22 cellular contexts compared by ENCODE assay signal in the genomic region with DNA sequence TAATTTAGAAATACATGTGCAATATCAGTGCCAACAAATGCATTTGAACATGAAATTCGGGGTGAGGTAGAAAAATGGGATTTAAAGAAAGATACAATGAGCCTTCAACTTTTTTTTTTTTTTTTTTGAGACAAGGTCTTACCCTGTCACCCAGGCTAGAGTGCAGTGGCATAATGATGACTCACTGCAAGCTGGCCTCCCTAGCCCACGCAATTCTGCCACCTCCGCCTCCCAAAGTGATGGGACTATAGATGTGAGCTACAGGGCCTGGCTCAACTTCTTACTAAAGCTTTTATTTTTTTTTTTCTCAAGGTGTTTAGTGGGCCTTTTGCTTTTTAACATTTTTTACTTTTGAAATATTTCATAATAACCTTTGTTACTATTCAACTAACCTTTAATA.
"Had no signal": no experiment of that assay in that cellular context is flagged by ENCODE, and none has a peak within 500 bp of the region (broad histone marks: within the 10 kb centered on the region; RNA-seq: fewer than 3 reads in every experiment).

No MANE protein-coding gene starts in this region.

- H3K27me3 ChIP-seq: adrenal gland had no signal

- H3K36me3 Mint-ChIP-seq: activated naive CD8-positive, alpha-beta T cell treated with anti-CD3 and anti-CD28 coated beads, Interleukin-2, amount 10 ng/mL, durations not matched to agents 7 days and 5 days had no signal

- DNase-seq: activated CD4-positive, alpha-beta T cell treated with anti-CD3 and anti-CD28 coated beads for 4 hours; activated CD8-positive, alpha-beta memory T cell treated with anti-CD3 and anti-CD28 coated beads, Interleukin-2, amount 50 U/mL, for 48 hours; activated CD8-positive, alpha-beta T cell treated with anti-CD3 and anti-CD28 coated beads for 36 hours; activated naive CD4-positive, alpha-beta T cell treated with anti-CD3 and anti-CD28 coated beads, Interleukin-2, amount 50 U/mL, for 16 hours; activated naive CD8-positive, alpha-beta T cell treated with anti-CD3 and anti-CD28 coated beads, Interleukin-2, amount 10 ng/mL, durations not matched to agents 7 days and 5 days; activated T-cell treated with anti-CD3 and anti-CD28 coated beads, Interleukin-2, amount 50 U/mL, for 1 hour; adrenal gland; anterior cingulate cortex; KG1; NCI-H1105; NCI-H1436; NCI-H1694 treated with DMSO at 0.1 percent for 48 hours; NCI-H2029 treated with DMSO at 0.1 percent for 48 hours; NCI-H345; NCI-H510A; NCI-H526 treated with DMSO at 0.1 percent for 48 hours; PC-9; RPMI8226; T-helper 1 cell had no signal

- ATAC-seq: activated CD4-positive, CD25-positive, alpha-beta regulatory T cell treated with anti-CD3 and anti-CD28 coated beads, Interleukin-2, amount 50 U/mL, for 24 hours; activated CD8-positive, alpha-beta T cell treated with anti-CD3 and anti-CD28 coated beads for 36 hours; Right ventricle myocardium inferior had no signal

- H3K27me3 Mint-ChIP-seq: activated CD8-positive, alpha-beta T cell treated with anti-CD3 and anti-CD28 coated beads for 36 hours; activated naive CD8-positive, alpha-beta T cell treated with anti-CD3 and anti-CD28 coated beads, Interleukin-2, amount 10 ng/mL, durations not matched to agents 7 days and 5 days had no signal

- H3K4me2 ChIP-seq: PC-9 had no signal

- H3K4me1 Mint-ChIP-seq: activated naive CD8-positive, alpha-beta T cell treated with anti-CD3 and anti-CD28 coated beads, Interleukin-2, amount 10 ng/mL, durations not matched to agents 7 days and 5 days had no signal

- H3K4me1 ChIP-seq: adrenal gland had no signal

- H3K36me3 ChIP-seq: adrenal gland had no signal

- H3K27ac Mint-ChIP-seq: activated CD8-positive, alpha-beta T cell treated with anti-CD3 and anti-CD28 coated beads for 36 hours; activated naive CD8-positive, alpha-beta T cell treated with anti-CD3 and anti-CD28 coated beads, Interleukin-2, amount 10 ng/mL, durations not matched to agents 7 days and 5 days had no signal

- H3K27ac ChIP-seq: adrenal gland, PC-9, SK-N-MC had no signal

- H3K4me3 ChIP-seq: adrenal gland, PC-9, SK-N-MC had no signal

- H2AFZ ChIP-seq: PC-9 had no signal

- H3K9me3 ChIP-seq: adrenal gland had no signal

- H3K4me3 Mint-ChIP-seq: activated CD8-positive, alpha-beta T cell treated with anti-CD3 and anti-CD28 coated beads for 36 hours; activated naive CD8-positive, alpha-beta T cell treated with anti-CD3 and anti-CD28 coated beads, Interleukin-2, amount 10 ng/mL, durations not matched to agents 7 days and 5 days had no signal
